Comparison of ENCODE assay signal across 3 cellular contexts in genomic region chr4:31125061-31125460, GRCh38.
"Had no signal": no experiment of that assay in that cellular context is flagged by ENCODE, and none has a peak within 500 bp of the region (broad histone marks: within the 10 kb centered on the region; RNA-seq: fewer than 3 reads in every experiment).

No MANE protein-coding gene starts in this region.

- DNase-seq: IMR-90 had no signal

- H3K4me3 ChIP-seq: K562 had no signal

- H3K27ac ChIP-seq: HL-60 had no signal
